Comparison of ENCODE assay signal across 1 cellular context in the genomic region with DNA sequence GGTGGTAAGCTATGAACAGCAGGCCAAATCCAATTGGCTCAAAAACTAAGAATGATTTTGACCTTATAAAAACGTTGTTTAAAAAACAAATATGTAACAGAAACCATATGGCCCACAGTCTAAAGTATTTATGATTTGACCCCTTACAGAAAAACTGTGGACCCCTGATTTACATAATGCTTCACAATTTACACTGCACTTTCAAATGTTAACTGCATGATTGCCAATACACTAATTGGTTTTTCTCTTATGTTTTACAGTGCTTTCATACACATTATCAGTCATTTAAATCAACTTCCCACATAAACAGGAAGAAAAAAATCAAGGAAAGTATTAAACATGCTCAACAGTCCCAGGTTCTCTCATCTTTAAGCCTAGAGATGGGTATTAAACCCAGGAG.
TF ChIP-seq lines count a peak whose summit lies in the region.

No MANE protein-coding gene starts in this region.

TF ChIP-seq in HEK293, 187 proteins besides CTCF, POLR2A, EP300 and RAD21 (continued from another document):
- TF ChIP-seq, protein P1, sequence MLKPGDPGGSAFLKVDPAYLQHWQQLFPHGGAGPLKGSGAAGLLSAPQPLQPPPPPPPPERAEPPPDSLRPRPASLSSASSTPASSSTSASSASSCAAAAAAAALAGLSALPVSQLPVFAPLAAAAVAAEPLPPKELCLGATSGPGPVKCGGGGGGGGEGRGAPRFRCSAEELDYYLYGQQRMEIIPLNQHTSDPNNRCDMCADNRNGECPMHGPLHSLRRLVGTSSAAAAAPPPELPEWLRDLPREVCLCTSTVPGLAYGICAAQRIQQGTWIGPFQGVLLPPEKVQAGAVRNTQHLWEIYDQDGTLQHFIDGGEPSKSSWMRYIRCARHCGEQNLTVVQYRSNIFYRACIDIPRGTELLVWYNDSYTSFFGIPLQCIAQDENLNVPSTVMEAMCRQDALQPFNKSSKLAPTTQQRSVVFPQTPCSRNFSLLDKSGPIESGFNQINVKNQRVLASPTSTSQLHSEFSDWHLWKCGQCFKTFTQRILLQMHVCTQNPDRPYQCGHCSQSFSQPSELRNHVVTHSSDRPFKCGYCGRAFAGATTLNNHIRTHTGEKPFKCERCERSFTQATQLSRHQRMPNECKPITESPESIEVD (tag by site-specific recombination; IDR thresholded peaks at IDR 0.05), result peak; percentile 98
- TF ChIP-seq, protein P2, sequence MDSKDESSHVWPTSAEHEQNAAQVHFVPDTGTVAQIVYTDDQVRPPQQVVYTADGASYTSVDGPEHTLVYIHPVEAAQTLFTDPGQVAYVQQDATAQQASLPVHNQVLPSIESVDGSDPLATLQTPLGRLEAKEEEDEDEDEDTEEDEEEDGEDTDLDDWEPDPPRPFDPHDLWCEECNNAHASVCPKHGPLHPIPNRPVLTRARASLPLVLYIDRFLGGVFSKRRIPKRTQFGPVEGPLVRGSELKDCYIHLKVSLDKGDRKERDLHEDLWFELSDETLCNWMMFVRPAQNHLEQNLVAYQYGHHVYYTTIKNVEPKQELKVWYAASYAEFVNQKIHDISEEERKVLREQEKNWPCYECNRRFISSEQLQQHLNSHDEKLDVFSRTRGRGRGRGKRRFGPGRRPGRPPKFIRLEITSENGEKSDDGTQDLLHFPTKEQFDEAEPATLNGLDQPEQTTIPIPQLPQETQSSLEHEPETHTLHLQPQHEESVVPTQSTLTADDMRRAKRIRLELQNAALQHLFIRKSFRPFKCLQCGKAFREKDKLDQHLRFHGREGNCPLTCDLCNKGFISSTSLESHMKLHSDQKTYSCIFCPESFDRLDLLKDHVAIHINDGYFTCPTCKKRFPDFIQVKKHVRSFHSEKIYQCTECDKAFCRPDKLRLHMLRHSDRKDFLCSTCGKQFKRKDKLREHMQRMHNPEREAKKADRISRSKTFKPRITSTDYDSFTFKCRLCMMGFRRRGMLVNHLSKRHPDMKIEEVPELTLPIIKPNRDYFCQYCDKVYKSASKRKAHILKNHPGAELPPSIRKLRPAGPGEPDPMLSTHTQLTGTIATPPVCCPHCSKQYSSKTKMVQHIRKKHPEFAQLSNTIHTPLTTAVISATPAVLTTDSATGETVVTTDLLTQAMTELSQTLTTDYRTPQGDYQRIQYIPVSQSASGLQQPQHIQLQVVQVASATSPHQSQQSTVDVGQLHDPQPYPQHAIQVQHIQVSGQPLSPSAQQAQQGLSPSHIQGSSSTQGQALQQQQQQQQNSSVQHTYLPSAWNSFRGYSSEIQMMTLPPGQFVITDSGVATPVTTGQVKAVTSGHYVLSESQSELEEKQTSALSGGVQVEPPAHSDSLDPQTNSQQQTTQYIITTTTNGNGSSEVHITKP (tag by site-specific recombination; IDR thresholded peaks at IDR 0.05), result peak; percentile 44; the same call in 1 of the 2 replicates
- no peak for TF ChIP-seq RBAK (tag by site-specific recombination; IDR thresholded peaks at IDR 0.05)
- TF ChIP-seq IKZF3 (tag by site-specific recombination; IDR thresholded peaks at IDR 0.05), result 0 out of 2 replicates have a peak, but pooled peaks have one; percentile 19
- TF ChIP-seq, protein P3, sequence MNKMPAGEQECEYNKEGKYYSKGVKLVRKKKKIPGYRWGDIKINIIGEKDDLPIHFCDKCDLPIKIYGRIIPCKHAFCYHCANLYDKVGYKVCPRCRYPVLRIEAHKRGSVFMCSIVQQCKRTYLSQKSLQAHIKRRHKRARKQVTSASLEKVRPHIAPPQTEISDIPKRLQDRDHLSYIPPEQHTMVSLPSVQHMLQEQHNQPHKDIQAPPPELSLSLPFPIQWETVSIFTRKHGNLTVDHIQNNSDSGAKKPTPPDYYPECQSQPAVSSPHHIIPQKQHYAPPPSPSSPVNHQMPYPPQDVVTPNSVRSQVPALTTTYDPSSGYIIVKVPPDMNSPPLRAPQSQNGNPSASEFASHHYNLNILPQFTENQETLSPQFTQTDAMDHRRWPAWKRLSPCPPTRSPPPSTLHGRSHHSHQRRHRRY (tag by site-specific recombination; IDR thresholded peaks at IDR 0.05), result no peak
- no peak for TF ChIP-seq ZFHX2 (tag by site-specific recombination; conservative IDR thresholded peaks at IDR 0.05)
- TF ChIP-seq TRIM28 (IDR thresholded peaks at IDR 0.05; ENCODE audit: borderline replicate concordance, low read length), result 0 out of 2 replicates have a peak, but pooled peaks have one; percentile 6
- TF ChIP-seq ZNF654 (tag by site-specific recombination; IDR thresholded peaks at IDR 0.05; ENCODE audit: low read depth), result no peak
- no peak for TF ChIP-seq ZNF302 (tag by site-specific recombination; IDR thresholded peaks at IDR 0.05; ENCODE audit: low read depth)
- 0 out of 2 replicates have a peak, but pooled peaks have one; percentile 15 for TF ChIP-seq ZNF341 (tag by site-specific recombination; IDR thresholded peaks at IDR 0.05; ENCODE audit: low read depth)
- no peak for TF ChIP-seq TCF7L2 (IDR thresholded peaks at IDR 0.05; ENCODE audit: borderline replicate concordance, low read depth, low read length)
- TF ChIP-seq ZBTB8A (tag by site-specific recombination; IDR thresholded peaks at IDR 0.05), result no peak
- TF ChIP-seq ZNF138 (tag by site-specific recombination; IDR thresholded peaks at IDR 0.05; ENCODE audit: borderline replicate concordance), result no peak
- TF ChIP-seq, protein P4, sequence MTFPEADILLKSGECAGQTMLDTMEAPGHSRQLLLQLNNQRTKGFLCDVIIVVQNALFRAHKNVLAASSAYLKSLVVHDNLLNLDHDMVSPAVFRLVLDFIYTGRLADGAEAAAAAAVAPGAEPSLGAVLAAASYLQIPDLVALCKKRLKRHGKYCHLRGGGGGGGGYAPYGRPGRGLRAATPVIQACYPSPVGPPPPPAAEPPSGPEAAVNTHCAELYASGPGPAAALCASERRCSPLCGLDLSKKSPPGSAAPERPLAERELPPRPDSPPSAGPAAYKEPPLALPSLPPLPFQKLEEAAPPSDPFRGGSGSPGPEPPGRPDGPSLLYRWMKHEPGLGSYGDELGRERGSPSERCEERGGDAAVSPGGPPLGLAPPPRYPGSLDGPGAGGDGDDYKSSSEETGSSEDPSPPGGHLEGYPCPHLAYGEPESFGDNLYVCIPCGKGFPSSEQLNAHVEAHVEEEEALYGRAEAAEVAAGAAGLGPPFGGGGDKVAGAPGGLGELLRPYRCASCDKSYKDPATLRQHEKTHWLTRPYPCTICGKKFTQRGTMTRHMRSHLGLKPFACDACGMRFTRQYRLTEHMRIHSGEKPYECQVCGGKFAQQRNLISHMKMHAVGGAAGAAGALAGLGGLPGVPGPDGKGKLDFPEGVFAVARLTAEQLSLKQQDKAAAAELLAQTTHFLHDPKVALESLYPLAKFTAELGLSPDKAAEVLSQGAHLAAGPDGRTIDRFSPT (tag by site-specific recombination; IDR thresholded peaks at IDR 0.05), result peak; percentile 47; the same call in 1 of the 2 replicates
- no peak for TF ChIP-seq ZNF501 (tag by site-specific recombination; IDR thresholded peaks at IDR 0.05)
- TF ChIP-seq, protein P5, sequence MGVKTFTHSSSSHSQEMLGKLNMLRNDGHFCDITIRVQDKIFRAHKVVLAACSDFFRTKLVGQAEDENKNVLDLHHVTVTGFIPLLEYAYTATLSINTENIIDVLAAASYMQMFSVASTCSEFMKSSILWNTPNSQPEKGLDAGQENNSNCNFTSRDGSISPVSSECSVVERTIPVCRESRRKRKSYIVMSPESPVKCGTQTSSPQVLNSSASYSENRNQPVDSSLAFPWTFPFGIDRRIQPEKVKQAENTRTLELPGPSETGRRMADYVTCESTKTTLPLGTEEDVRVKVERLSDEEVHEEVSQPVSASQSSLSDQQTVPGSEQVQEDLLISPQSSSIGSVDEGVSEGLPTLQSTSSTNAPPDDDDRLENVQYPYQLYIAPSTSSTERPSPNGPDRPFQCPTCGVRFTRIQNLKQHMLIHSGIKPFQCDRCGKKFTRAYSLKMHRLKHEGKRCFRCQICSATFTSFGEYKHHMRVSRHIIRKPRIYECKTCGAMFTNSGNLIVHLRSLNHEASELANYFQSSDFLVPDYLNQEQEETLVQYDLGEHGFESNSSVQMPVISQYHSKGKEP (tag by site-specific recombination; IDR thresholded peaks at IDR 0.05), result no peak
- no peak for TF ChIP-seq ZNF830 (tag by site-specific recombination; IDR thresholded peaks at IDR 0.05; ENCODE audit: low read depth)
- TF ChIP-seq ZNF843 (tag by site-specific recombination; IDR thresholded peaks at IDR 0.05), result no peak
- no peak for TF ChIP-seq ZNF112 (tag by site-specific recombination; IDR thresholded peaks at IDR 0.05)
- no peak for TF ChIP-seq ZNF510 (tag by site-specific recombination; IDR thresholded peaks at IDR 0.05; ENCODE audit: insufficient replicate concordance)
- TF ChIP-seq ZBTB1 (tag by site-specific recombination; IDR thresholded peaks at IDR 0.05), result no peak
- TF ChIP-seq, protein P6, sequence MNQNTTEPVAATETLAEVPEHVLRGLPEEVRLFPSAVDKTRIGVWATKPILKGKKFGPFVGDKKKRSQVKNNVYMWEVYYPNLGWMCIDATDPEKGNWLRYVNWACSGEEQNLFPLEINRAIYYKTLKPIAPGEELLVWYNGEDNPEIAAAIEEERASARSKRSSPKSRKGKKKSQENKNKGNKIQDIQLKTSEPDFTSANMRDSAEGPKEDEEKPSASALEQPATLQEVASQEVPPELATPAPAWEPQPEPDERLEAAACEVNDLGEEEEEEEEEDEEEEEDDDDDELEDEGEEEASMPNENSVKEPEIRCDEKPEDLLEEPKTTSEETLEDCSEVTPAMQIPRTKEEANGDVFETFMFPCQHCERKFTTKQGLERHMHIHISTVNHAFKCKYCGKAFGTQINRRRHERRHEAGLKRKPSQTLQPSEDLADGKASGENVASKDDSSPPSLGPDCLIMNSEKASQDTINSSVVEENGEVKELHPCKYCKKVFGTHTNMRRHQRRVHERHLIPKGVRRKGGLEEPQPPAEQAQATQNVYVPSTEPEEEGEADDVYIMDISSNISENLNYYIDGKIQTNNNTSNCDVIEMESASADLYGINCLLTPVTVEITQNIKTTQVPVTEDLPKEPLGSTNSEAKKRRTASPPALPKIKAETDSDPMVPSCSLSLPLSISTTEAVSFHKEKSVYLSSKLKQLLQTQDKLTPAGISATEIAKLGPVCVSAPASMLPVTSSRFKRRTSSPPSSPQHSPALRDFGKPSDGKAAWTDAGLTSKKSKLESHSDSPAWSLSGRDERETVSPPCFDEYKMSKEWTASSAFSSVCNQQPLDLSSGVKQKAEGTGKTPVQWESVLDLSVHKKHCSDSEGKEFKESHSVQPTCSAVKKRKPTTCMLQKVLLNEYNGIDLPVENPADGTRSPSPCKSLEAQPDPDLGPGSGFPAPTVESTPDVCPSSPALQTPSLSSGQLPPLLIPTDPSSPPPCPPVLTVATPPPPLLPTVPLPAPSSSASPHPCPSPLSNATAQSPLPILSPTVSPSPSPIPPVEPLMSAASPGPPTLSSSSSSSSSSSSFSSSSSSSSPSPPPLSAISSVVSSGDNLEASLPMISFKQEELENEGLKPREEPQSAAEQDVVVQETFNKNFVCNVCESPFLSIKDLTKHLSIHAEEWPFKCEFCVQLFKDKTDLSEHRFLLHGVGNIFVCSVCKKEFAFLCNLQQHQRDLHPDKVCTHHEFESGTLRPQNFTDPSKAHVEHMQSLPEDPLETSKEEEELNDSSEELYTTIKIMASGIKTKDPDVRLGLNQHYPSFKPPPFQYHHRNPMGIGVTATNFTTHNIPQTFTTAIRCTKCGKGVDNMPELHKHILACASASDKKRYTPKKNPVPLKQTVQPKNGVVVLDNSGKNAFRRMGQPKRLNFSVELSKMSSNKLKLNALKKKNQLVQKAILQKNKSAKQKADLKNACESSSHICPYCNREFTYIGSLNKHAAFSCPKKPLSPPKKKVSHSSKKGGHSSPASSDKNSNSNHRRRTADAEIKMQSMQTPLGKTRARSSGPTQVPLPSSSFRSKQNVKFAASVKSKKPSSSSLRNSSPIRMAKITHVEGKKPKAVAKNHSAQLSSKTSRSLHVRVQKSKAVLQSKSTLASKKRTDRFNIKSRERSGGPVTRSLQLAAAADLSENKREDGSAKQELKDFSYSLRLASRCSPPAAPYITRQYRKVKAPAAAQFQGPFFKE (tag by site-specific recombination; IDR thresholded peaks at IDR 0.05; ENCODE audit: borderline replicate concordance), result no peak
- TF ChIP-seq, protein P7, sequence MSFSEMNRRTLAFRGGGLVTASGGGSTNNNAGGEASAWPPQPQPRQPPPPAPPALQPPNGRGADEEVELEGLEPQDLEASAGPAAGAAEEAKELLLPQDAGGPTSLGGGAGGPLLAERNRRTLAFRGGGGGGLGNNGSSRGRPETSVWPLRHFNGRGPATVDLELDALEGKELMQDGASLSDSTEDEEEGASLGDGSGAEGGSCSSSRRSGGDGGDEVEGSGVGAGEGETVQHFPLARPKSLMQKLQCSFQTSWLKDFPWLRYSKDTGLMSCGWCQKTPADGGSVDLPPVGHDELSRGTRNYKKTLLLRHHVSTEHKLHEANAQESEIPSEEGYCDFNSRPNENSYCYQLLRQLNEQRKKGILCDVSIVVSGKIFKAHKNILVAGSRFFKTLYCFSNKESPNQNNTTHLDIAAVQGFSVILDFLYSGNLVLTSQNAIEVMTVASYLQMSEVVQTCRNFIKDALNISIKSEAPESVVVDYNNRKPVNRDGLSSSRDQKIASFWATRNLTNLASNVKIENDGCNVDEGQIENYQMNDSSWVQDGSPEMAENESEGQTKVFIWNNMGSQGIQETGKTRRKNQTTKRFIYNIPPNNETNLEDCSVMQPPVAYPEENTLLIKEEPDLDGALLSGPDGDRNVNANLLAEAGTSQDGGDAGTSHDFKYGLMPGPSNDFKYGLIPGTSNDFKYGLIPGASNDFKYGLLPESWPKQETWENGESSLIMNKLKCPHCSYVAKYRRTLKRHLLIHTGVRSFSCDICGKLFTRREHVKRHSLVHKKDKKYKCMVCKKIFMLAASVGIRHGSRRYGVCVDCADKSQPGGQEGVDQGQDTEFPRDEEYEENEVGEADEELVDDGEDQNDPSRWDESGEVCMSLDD (tag by site-specific recombination; IDR thresholded peaks at IDR 0.05), result no peak
- TF ChIP-seq ZNF266 (tag by site-specific recombination; IDR thresholded peaks at IDR 0.05; ENCODE audit: low read depth), result no peak
